Comparison of ENCODE assay signal across 1 cellular context in the genomic region with DNA sequence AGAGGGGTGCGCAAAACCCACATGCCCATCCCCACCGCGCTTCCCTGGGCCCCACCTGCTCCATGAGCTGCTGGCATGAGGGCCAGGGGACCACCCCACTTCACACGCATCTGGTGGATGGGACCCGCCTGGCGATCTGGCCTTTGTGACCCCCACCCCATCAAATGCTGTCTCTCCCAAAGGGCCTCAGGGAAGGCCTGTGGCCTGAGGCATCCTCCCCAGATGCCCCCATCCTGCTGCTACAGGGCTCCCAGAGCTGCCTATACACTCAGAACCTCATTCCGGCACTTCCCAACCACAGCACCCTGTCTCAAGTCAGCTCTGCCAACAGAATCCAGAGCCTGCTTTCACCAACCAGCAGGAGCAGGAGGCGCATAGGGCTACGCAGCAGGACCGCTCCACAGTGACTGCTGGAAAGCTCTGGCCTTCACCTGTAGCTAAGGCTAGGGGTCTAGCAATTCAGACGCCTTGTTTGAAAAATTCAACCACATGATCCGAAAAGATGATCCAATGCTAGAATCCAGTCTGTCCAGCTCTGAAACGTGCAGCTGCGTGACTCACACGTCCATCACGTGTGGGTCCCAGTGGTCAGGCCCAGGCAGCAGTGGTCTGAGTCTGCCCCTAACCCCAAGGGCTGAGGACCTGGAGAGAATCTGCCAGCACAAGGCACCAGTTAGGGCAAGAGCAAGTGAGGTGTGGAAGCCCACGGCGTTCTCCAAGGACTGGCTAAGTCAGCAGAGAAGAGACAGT.
TF ChIP-seq lines count a peak whose summit lies in the region.

No MANE protein-coding gene starts in this region.

TF ChIP-seq in HCT116, 20 proteins besides CTCF, POLR2A, EP300 and RAD21 (continued from another document):
- TF ChIP-seq REST (IDR thresholded peaks at IDR 0.05; ENCODE audit: low read depth) (no peak), EZH2phosphoT487 (IDR thresholded peaks at IDR 0.05; ENCODE audit: borderline replicate concordance) (no peak), EGR1 (IDR thresholded peaks at IDR 0.05; ENCODE audit: low read depth) (no peak), SRF (IDR thresholded peaks at IDR 0.05; ENCODE audit: low read depth) (no peak), ZNF274 (IDR thresholded peaks at IDR 0.05; ENCODE audit: low read depth, low read length) (no peak), TCF7L2 (IDR thresholded peaks at IDR 0.05; ENCODE audit: borderline replicate concordance, extremely low read depth, insufficient read depth, insufficient read length) (no peak), CBX3 (IDR thresholded peaks at IDR 0.05; ENCODE audit: low read depth) (no peak), ATF3 (IDR thresholded peaks at IDR 0.05) (no peak), SIN3A (IDR thresholded peaks at IDR 0.05; ENCODE audit: low read depth) (no peak), ELF1 (IDR thresholded peaks at IDR 0.05; ENCODE audit: borderline replicate concordance, low read depth) (no peak)
